Comparison of ENCODE assay signal across 1 cellular context in genomic region chr7:2911466-2911865, GRCh38.
TF ChIP-seq lines count a peak whose summit lies in the region.

No MANE protein-coding gene starts in this region.

TF ChIP-seq in IMR-90, 13 proteins besides CTCF, POLR2A, EP300 and RAD21:
- TF ChIP-seq USF2 (IDR thresholded peaks at IDR 0.05; ENCODE audit: low read depth, low read length) (no peak), CHD1 (IDR thresholded peaks at IDR 0.05; ENCODE audit: low read depth, low read length) (no peak), SMC3 (IDR thresholded peaks at IDR 0.05; ENCODE audit: low read depth, low read length) (no peak), MXI1 (IDR thresholded peaks at IDR 0.05; ENCODE audit: borderline replicate concordance, low read depth, low read length) (no peak), RCOR1 (IDR thresholded peaks at IDR 0.05; ENCODE audit: insufficient replicate concordance, low read length) (no peak), RFX5 (IDR thresholded peaks at IDR 0.05; ENCODE audit: low read depth, low read length) (no peak), CEBPB (IDR thresholded peaks at IDR 0.05; ENCODE audit: low read depth, low read length) (no peak), FOS (IDR thresholded peaks at IDR 0.05; ENCODE audit: low read depth, low read length) (no peak), ELK1 (IDR thresholded peaks at IDR 0.05; ENCODE audit: borderline replicate concordance, low read depth, low read length) (no peak), MAFK (IDR thresholded peaks at IDR 0.05; ENCODE audit: low read depth, low read length) (no peak), MAZ (IDR thresholded peaks at IDR 0.05; ENCODE audit: borderline replicate concordance, low read depth, low read length) (no peak), BHLHE40 (IDR thresholded peaks at IDR 0.05; ENCODE audit: low read depth, low read length) (no peak)
TF ChIP-seq in IMR-90: peak in this region for 0.
